Comparison of ENCODE assay signal across 18 cellular contexts in the genomic region with DNA sequence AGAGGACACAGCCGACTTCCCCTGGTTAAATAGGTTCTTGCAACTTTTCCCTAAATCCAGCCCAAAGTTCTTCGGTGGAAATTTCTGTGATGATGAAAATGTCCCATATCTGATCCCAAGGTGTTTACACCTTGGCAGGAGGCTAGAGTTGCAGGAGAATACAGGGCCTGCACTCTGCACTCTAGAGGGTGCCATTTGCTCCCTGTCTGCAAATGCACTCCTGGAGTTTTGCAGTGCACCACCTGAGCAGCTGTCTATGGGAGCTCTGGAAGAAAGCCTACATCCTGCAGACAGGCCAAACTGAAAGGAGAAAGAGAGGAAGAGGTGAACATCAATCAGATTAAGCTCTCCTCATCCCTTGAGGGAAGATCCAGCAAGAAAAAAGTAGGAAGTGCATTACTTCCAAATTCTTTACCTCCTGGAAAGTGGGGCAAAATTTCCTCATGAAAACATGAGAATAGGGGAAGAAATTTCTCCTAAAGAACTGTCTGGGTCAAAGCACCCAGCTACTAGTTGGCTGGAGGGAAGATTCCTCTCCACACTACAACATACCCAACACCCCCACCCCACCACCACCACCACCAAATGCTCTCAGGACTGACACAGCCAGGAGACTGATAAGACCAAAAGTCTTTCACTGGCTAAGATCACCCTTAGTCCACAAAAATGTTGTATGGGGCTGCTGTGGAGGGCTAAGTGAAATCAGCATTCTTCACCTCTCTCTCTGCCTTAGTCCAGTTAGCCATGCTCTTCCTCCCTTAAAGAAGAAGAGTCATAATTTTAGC.
A peak's percentile ranks its signal among the peaks of the same experiment; 100 is the strongest.
DNase-seq lines count a peak whose midpoint lies in the region; ATAC-seq, FAIRE-seq and TF ChIP-seq lines count a peak whose summit lies in the region.
"Had no signal": no experiment of that assay in that cellular context is flagged by ENCODE, and none has a peak within 500 bp of the region (broad histone marks: within the 10 kb centered on the region; RNA-seq: fewer than 3 reads in every experiment).

No MANE protein-coding gene starts in this region.

- H3K4me1 ChIP-seq in right atrium auricular region (peaks cover 0 to 9% of the 10 kb centered on the region in 2 donors), smooth muscle cell (ENCODE audit: low read depth) (peaks cover 22% of the 10 kb centered on the region), tibial nerve (peaks cover 0 to 3% (median 0%) of the 10 kb centered on the region in 4 donors)

- H3K9me3 ChIP-seq in right atrium auricular region, result no peaks in the 10 kb centered on the region
- no peaks in the 10 kb centered on the region for H3K9me3 ChIP-seq in smooth muscle cell (replicated peaks; ENCODE audit: low read depth)
- H3K9me3 ChIP-seq in tibial nerve, result no peaks in the 10 kb centered on the region

- peaks cover 12% of the 10 kb centered on the region for H3K4me1 Mint-ChIP-seq in WTC11
- H3K4me1 Mint-ChIP-seq: activated CD4-positive, alpha-beta memory T cell treated with anti-CD3 and anti-CD28 coated beads, Interleukin-2, amount 10 ng/mL, durations not matched to agents 7 days and 5 days had no signal

- no peak for DNase-seq in Right ventricle myocardium superior
- no peak for DNase-seq in right atrium auricular region (ENCODE audit: low spot score)
- DNase-seq in WTC11 (ENCODE audit: low spot score), result no peak
- DNase-seq in iPS-NIHi11 (ENCODE audit: low spot score), result peak; percentile 19
- no peak for DNase-seq in smooth muscle cell (lab: John Stamatoyannopoulos, UW; ENCODE audit: unreplicated experiment)
- DNase-seq in tibial nerve (ENCODE audit: low spot score in 2 of 2), result no peak
- no peak for DNase-seq in urothelium cell line (ENCODE audit: low spot score)
- no peak for DNase-seq in activated naive CD4-positive, alpha-beta T cell treated with Interleukin-2 at 50 U/mL for 16 hours
- DNase-seq: activated CD4-positive, alpha-beta memory T cell treated with anti-CD3 and anti-CD28 coated beads, Interleukin-2, amount 10 ng/mL, durations not matched to agents 7 days and 5 days; DMS79; GOT3; NCI-H1105; NCI-H446 treated with DMSO at 0.1 percent for 48 hours; stimulated activated CD8-positive, alpha-beta memory T cell treated with anti-CD3 and anti-CD28 coated beads, Interleukin-4, amount 100 ng/mL, for 48 hours; T-helper 9 cell had no signal

- TF ChIP-seq EP300 in tibial nerve (IDR thresholded peaks at IDR 0.05), result no peak

- H3K4me2 ChIP-seq in smooth muscle cell, result peak overlapping the region; percentile 47

- H3K9me3 Mint-ChIP-seq in WTC11, result peaks cover 13% of the 10 kb centered on the region
- H3K9me3 Mint-ChIP-seq: activated CD4-positive, alpha-beta memory T cell treated with anti-CD3 and anti-CD28 coated beads, Interleukin-2, amount 10 ng/mL, durations not matched to agents 7 days and 5 days had no signal

- intact Hi-C loops in Right ventricle myocardium superior (cut with DNase I), result no loop called here

- H3K4me3 Mint-ChIP-seq in WTC11, result no peak overlapping the region
- H3K4me3 Mint-ChIP-seq: activated CD4-positive, alpha-beta memory T cell treated with anti-CD3 and anti-CD28 coated beads, Interleukin-2, amount 10 ng/mL, durations not matched to agents 7 days and 5 days had no signal

- TF ChIP-seq CTCF in right atrium auricular region (IDR thresholded peaks at IDR 0.05), result no peak
- TF ChIP-seq CTCF in WTC11 (IDR thresholded peaks at IDR 0.05), result no peak
- no peak for TF ChIP-seq CTCF in smooth muscle cell (IDR thresholded peaks at IDR 0.05; ENCODE audit: borderline replicate concordance, insufficient read depth, poor library complexity, severe bottlenecking)
- TF ChIP-seq CTCF in tibial nerve (IDR thresholded peaks at IDR 0.05), result no peak

- no peaks in the 10 kb centered on the region for H3K36me3 Mint-ChIP-seq in WTC11

- no peak for FAIRE-seq in urothelium cell line (lab: Jason Lieb, UNC)
- FAIRE-seq: colon, GM12891, islet of Langerhans had no signal

- H3K27ac ChIP-seq in right atrium auricular region, result no peak overlapping the region
- peak overlapping the region; percentile 97 for H3K27ac ChIP-seq in smooth muscle cell (ENCODE audit: low read depth)
- no peak overlapping the region for H3K27ac ChIP-seq in tibial nerve

- no peak overlapping the region for H3K27ac Mint-ChIP-seq in WTC11
- H3K27ac Mint-ChIP-seq: activated CD4-positive, alpha-beta memory T cell treated with anti-CD3 and anti-CD28 coated beads, Interleukin-2, amount 10 ng/mL, durations not matched to agents 7 days and 5 days had no signal

- H2AFZ ChIP-seq in smooth muscle cell (ENCODE audit: low read depth), result no peak overlapping the region

- H3K27me3 Mint-ChIP-seq in WTC11 (ENCODE audit: low read depth), result no peaks in the 10 kb centered on the region

- ATAC-seq in Right ventricle myocardium superior (ENCODE audit: poor library complexity), result peak; percentile 43
- ATAC-seq in WTC11, result peak; percentile 32; the same call in 1 of the 2 replicates

- POLR2A ChIA-PET in WTC11 (lab: Charles Lee), result interaction anchor here (0.7 kb wide), 1 partner anchor 101 kb away, joined by 3 read pairs; no protein-coding TSS in a partner anchor

- H3K4me3 ChIP-seq in right atrium auricular region (no peak overlapping the region), smooth muscle cell (no peak overlapping the region), tibial nerve (no peak overlapping the region)

- H4K20me1 ChIP-seq in smooth muscle cell (ENCODE audit: low read depth), result no peaks in the 10 kb centered on the region

- no peak for TF ChIP-seq POLR2A in tibial nerve (IDR thresholded peaks at IDR 0.05)

- 80% methylated on average over 2 of the region's 2 CpGs for WGBS in smooth muscle cell (ENCODE audit: low lambda C conversion rate)
- WGBS in tibial nerve, 2 donors, result 90 to 95% methylated on average over 2 of the region's 2 CpGs

- no peaks in the 10 kb centered on the region for H3K79me2 ChIP-seq in smooth muscle cell (ENCODE audit: low read depth)

- CTCF ChIA-PET in WTC11 (lab: Charles Lee), result no interaction called here

- peaks cover 42% of the 10 kb centered on the region for H3F3A ChIP-seq in smooth muscle cell (ENCODE audit: low read depth)

- H3K27me3 ChIP-seq in right atrium auricular region (no peaks in the 10 kb centered on the region), smooth muscle cell (ENCODE audit: low read depth) (no peaks in the 10 kb centered on the region), tibial nerve (no peaks in the 10 kb centered on the region)

- H3K36me3 ChIP-seq in right atrium auricular region (no peaks in the 10 kb centered on the region), smooth muscle cell (ENCODE audit: low read depth) (no peaks in the 10 kb centered on the region), tibial nerve (no peaks in the 10 kb centered on the region)

- H3K9ac ChIP-seq in smooth muscle cell (ENCODE audit: low read depth), result peak overlapping the region; percentile 83

TF ChIP-seq in WTC11, 78 proteins besides CTCF, POLR2A, EP300 and RAD21 (continues in another document):
- no peak for TF ChIP-seq ZNF121 (CRISPR knock-in tag; IDR thresholded peaks at IDR 0.05)
- TF ChIP-seq GRHL2 (CRISPR knock-in tag; IDR thresholded peaks at IDR 0.05; ENCODE audit: insufficient replicate concordance, severe bottlenecking), result no peak
- no peak for TF ChIP-seq ZNF232 (CRISPR knock-in tag; IDR thresholded peaks at IDR 0.05)
- TF ChIP-seq TEAD1 (CRISPR knock-in tag; IDR thresholded peaks at IDR 0.05), result no peak
- TF ChIP-seq JUN (CRISPR knock-in tag; IDR thresholded peaks at IDR 0.05), result no peak
- no peak for TF ChIP-seq ZNF219 (CRISPR knock-in tag; IDR thresholded peaks at IDR 0.05; ENCODE audit: borderline replicate concordance)
- no peak for TF ChIP-seq NR2C2 (CRISPR knock-in tag; IDR thresholded peaks at IDR 0.05)
- no peak for TF ChIP-seq MYBL2 (CRISPR knock-in tag; IDR thresholded peaks at IDR 0.05)
- TF ChIP-seq ZNF671 (CRISPR knock-in tag; IDR thresholded peaks at IDR 0.05), result no peak
- TF ChIP-seq, protein P1, sequence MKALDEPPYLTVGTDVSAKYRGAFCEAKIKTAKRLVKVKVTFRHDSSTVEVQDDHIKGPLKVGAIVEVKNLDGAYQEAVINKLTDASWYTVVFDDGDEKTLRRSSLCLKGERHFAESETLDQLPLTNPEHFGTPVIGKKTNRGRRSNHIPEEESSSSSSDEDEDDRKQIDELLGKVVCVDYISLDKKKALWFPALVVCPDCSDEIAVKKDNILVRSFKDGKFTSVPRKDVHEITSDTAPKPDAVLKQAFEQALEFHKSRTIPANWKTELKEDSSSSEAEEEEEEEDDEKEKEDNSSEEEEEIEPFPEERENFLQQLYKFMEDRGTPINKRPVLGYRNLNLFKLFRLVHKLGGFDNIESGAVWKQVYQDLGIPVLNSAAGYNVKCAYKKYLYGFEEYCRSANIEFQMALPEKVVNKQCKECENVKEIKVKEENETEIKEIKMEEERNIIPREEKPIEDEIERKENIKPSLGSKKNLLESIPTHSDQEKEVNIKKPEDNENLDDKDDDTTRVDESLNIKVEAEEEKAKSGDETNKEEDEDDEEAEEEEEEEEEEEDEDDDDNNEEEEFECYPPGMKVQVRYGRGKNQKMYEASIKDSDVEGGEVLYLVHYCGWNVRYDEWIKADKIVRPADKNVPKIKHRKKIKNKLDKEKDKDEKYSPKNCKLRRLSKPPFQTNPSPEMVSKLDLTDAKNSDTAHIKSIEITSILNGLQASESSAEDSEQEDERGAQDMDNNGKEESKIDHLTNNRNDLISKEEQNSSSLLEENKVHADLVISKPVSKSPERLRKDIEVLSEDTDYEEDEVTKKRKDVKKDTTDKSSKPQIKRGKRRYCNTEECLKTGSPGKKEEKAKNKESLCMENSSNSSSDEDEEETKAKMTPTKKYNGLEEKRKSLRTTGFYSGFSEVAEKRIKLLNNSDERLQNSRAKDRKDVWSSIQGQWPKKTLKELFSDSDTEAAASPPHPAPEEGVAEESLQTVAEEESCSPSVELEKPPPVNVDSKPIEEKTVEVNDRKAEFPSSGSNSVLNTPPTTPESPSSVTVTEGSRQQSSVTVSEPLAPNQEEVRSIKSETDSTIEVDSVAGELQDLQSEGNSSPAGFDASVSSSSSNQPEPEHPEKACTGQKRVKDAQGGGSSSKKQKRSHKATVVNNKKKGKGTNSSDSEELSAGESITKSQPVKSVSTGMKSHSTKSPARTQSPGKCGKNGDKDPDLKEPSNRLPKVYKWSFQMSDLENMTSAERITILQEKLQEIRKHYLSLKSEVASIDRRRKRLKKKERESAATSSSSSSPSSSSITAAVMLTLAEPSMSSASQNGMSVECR (CRISPR knock-in tag; IDR thresholded peaks at IDR 0.05; ENCODE audit: borderline replicate concordance), result no peak
- TF ChIP-seq, protein P2, sequence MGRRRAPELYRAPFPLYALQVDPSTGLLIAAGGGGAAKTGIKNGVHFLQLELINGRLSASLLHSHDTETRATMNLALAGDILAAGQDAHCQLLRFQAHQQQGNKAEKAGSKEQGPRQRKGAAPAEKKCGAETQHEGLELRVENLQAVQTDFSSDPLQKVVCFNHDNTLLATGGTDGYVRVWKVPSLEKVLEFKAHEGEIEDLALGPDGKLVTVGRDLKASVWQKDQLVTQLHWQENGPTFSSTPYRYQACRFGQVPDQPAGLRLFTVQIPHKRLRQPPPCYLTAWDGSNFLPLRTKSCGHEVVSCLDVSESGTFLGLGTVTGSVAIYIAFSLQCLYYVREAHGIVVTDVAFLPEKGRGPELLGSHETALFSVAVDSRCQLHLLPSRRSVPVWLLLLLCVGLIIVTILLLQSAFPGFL (CRISPR knock-in tag; IDR thresholded peaks at IDR 0.05; ENCODE audit: borderline replicate concordance), result no peak
